8 cellular contexts compared by ENCODE assay signal in the genomic region with DNA sequence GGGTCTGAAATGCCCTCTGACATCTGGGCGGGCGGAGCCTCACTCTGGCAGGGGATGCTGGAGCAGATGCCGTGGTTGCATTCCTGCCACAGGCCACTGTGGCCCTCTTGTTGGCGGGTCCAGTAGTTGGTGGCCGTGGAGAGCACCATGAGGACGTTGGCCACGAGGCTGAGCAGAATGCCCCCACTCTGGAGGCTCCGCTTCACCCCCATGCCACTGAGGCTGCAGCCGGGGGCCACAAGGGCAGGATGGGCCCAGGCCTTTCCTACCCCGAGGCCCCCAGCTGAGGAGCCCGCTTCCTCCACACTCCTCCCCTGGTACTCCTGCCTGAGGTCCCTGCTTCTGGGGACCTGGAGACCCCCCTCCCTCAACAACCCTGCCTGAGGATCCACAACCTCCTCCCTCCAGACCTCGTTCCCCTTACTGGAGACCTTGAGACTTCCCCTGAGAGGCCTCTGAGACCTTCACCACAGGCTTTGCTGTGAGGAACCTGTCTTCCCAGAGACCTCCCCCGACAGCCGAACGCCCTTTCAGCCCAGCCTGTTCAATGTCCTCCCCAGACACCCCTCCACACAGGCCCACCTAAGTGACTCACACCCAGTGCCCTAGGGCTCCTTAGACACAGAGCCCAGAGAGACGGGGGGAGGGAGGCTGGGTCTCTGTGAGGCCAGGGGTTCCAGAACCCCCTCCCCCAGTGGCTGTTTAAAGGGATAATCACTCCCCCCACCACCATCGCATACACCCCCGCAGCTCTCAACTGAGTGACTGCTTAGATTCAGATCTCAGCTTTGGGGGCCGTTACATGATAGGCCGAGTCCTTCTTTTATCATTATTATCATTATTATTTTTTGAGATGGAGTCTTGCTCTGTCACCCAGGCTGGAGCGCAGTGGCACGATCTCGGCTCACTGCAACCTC. TPM values are rescaled to one million over a fixed set of nuclear protein-coding genes. Genes with fewer than 3 reads are reported as not detected.
DNase-seq lines count a peak whose midpoint lies in the region; FAIRE-seq and TF ChIP-seq lines count a peak whose summit lies in the region.

A gene with protein sequence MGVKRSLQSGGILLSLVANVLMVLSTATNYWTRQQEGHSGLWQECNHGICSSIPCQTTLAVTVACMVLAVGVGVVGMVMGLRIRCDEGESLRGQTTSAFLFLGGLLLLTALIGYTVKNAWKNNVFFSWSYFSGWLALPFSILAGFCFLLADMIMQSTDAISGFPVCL (minus strand): TSS at position 638 of the 917 bp plus-strand sequence. CDS start 426 bp downstream, at position 212.

- H3K9ac ChIP-seq in adipocyte (ENCODE audit: low read length), result peak within 1 kb of the TSS; percentile 91
- H3K9ac ChIP-seq in keratinocyte (ENCODE audit: control insufficient read depth, extremely low read depth, insufficient read depth, low read length), result peak within 1 kb of the TSS; percentile 65

- H3K79me2 ChIP-seq in keratinocyte (ENCODE audit: control insufficient read depth, insufficient read depth, low read length), result peaks cover 11% of the 10 kb centered on the region

- peak within 1 kb of the TSS; percentile 94 for H2AFZ ChIP-seq in keratinocyte (ENCODE audit: control insufficient read depth, low read length)

- H3K4me2 ChIP-seq in keratinocyte (ENCODE audit: control insufficient read depth, extremely low read depth, insufficient read depth, low read depth, low read length), result peak within 1 kb of the TSS; percentile 98

- TF ChIP-seq CTCF in AG09309 (IDR thresholded peaks at IDR 0.05; ENCODE audit: control insufficient read depth, insufficient read depth, low read depth, low read length, missing control alignments) (no peak), keratinocyte (optimal IDR thresholded peaks at IDR 0.05 in 1 of 3, IDR thresholded peaks at IDR 0.05 in 1 of 3, conservative IDR thresholded peaks at IDR 0.05 in 1 of 3; ENCODE audit: extremely low read depth in 1 of 3, insufficient read depth in 2 of 3, low read length in 3 of 3) (no peak)

- H3K36me3 ChIP-seq in adipocyte (ENCODE audit: control insufficient read depth, insufficient read depth, low read length, severe bottlenecking) (no peaks in the 10 kb centered on the region), keratinocyte (ENCODE audit: control insufficient read depth in 2 of 2, extremely low read depth in 1 of 2, insufficient read depth in 2 of 2, low read length in 2 of 2) (no peaks in the 10 kb centered on the region)

- H3K27ac ChIP-seq in keratinocyte (ENCODE audit: control insufficient read depth, insufficient read depth, low read length), result peak within 1 kb of the TSS; percentile 31
- H3K27ac ChIP-seq in substantia nigra (ENCODE audit: low read depth, low read length, poor library complexity, severe bottlenecking), result peak within 1 kb of the TSS; percentile 93

- H3K4me3 ChIP-seq in AG09309 (ENCODE audit: control insufficient read depth, low read depth, low read length) (peak within 1 kb of the TSS; percentile 70), adipocyte (ENCODE audit: low read length) (peak within 1 kb of the TSS; percentile 100), keratinocyte (ENCODE audit: control insufficient read depth in 2 of 3, extremely low read depth in 1 of 3, insufficient read depth in 2 of 3, low read depth in 1 of 3, low read length in 3 of 3) (peak within 1 kb of the TSS; percentile 54 to 90 (median 88))

- H3K9me1 ChIP-seq in keratinocyte (ENCODE audit: control insufficient read depth, extremely low read depth, insufficient read depth, low read length), result no peaks in the 10 kb centered on the region

- in situ Hi-C loops in KBM-7 (cut with MboI; ENCODE audit: low pct_unique_long_range_greater_than_20kb, low sequenced_read_pairs), result no loop called here

- H3K27me3 ChIP-seq in adipocyte (replicated peaks; ENCODE audit: control insufficient read depth, insufficient read depth, low read length) (peaks cover 4% of the 10 kb centered on the region), keratinocyte (ENCODE audit: control insufficient read depth, extremely low read depth, insufficient read depth, low read length) (no peaks in the 10 kb centered on the region)

- DNase-seq in AG09309 (ENCODE audit: low read depth) (no peak), KBM-7 (peak; percentile 57), adipocyte (ENCODE audit: low read depth) (no peak), keratinocyte (ENCODE audit: low read depth, low spot score) (no peak), substantia nigra (lab: John Stamatoyannopoulos, UW) (peak in 9 of 49 donors; percentile 39 to 72 (median 53)), NCI-H2029 treated with DMSO at 0.1 percent for 48 hours (lab: John Stamatoyannopoulos, UW) (no peak), NCI-H2171 (lab: John Stamatoyannopoulos, UW) (no peak), SK-N-DZ (ENCODE audit: low spot score) (no peak)

- H3K9me3 ChIP-seq in adipocyte (ENCODE audit: control insufficient read depth, low read length), result no peaks in the 10 kb centered on the region
- no peaks in the 10 kb centered on the region for H3K9me3 ChIP-seq in keratinocyte (ENCODE audit: control insufficient read depth, low read depth, low read length)

- dilution Hi-C loops in keratinocyte (cut with MboI; ENCODE audit: extremely low pct_ligation_motif_present, low sequenced_read_pairs), result no loop called here

- FAIRE-seq in keratinocyte (lab: Jason Lieb, UNC), result no peak

- peaks cover 22% of the 10 kb centered on the region for H3K4me1 ChIP-seq in adipocyte (ENCODE audit: control insufficient read depth, insufficient read depth, low read length)
- H3K4me1 ChIP-seq in keratinocyte (ENCODE audit: control insufficient read depth, extremely low read depth, insufficient read depth, low read length), result peaks cover 17% of the 10 kb centered on the region

- H4K20me1 ChIP-seq in keratinocyte (ENCODE audit: control insufficient read depth, extremely low read depth, insufficient read depth, low read length), result peaks cover 3% of the 10 kb centered on the region

RNA-seq across cellular contexts. Expression of the gene that starts here (rescaled TPM):
- polyA plus RNA-seq in keratinocyte, result 0.37 to 1.1 TPM in 2 of 3 replicates, not detected in the other
- polyA plus RNA-seq in keratinocyte (2011; ENCODE audit: low read depth), result not detected
- not detected in 2 replicates for polyA plus RNA-seq in keratinocyte (2011; cell fraction: cytosol; rRNA removed)
- not detected in 2 replicates for polyA plus RNA-seq in keratinocyte (2011; cell fraction: nucleus; rRNA removed)
- polyA plus RNA-seq in keratinocyte (2012; ENCODE audit: low replicate concordance), result 0.73 and 2.7 TPM in 2 replicates
- polyA minus RNA-seq in keratinocyte, result not detected in 3 replicates
- polyA minus RNA-seq in keratinocyte (2011; cell fraction: cytosol; rRNA and poly(A)+ RNA removed), result not detected
- not detected in 2 replicates for polyA minus RNA-seq in keratinocyte (2011; cell fraction: nucleus; rRNA and poly(A)+ RNA removed)
- polyA plus RNA-seq in SK-N-DZ (2014; cell fraction: cytosol; rRNA removed), result not detected in 2 replicates
- polyA plus RNA-seq in SK-N-DZ (2014; cell fraction: nucleus; rRNA removed), result not detected in 2 replicates
